In the genomic region with DNA sequence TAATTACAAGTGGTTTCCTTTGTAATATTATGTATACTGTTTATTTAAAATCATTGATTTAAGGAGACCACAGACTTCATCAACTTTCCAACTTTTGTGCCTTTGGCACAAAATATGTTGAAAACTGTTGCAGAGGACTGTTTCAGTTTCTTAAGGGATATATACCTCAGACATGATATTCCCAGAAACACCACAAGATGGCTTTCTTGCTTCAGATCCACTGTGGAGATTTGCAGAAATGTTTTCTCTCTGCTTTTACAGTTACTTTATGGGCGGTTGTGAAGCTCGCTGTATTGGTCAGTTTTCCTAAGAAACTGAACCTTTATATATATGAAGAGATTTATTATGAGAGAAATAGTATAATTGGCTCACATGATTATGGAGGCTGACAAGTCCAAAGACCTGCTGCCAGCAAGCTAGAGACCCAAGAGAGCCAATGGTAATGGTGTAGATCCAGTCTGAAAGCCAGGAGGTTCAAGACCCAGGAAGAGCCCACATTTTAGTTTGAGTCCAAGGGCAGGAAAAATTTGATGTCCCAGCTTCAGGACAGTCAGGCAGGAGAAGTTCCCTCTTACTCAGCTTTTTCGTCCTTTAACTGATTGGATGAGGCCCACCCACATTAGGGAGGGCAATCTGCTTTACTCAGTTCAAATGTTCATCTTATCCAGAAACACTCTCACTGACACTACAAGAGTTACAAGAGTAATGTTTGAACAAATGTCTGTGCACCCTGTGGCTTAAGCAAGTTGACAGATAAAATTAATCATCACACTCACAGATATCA, we compare ENCODE assay signal across 2 cellular contexts.
TF ChIP-seq lines count a peak whose summit lies in the region.

No MANE protein-coding gene starts in this region.

TF ChIP-seq in H1, 55 proteins besides CTCF, POLR2A, EP300 and RAD21:
- TF ChIP-seq KDM5A (IDR thresholded peaks at IDR 0.05; ENCODE audit: low read length), result no peak
- no peak for TF ChIP-seq EGR1 (IDR thresholded peaks at IDR 0.05; ENCODE audit: borderline replicate concordance, low read depth, low read length)
- TF ChIP-seq TEAD4 (IDR thresholded peaks at IDR 0.05; ENCODE audit: low read depth, low read length), result no peak
- TF ChIP-seq, protein P1, sequence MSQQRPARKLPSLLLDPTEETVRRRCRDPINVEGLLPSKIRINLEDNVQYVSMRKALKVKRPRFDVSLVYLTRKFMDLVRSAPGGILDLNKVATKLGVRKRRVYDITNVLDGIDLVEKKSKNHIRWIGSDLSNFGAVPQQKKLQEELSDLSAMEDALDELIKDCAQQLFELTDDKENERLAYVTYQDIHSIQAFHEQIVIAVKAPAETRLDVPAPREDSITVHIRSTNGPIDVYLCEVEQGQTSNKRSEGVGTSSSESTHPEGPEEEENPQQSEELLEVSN (IDR thresholded peaks at IDR 0.05), result no peak
- TF ChIP-seq JUND (IDR thresholded peaks at IDR 0.05; ENCODE audit: low read length), result no peak
- TF ChIP-seq HDAC2 (IDR thresholded peaks at IDR 0.05; ENCODE audit: borderline replicate concordance in 1 of 2, low read depth in 2 of 2, low read length in 2 of 2), result no peak
- no peak for TF ChIP-seq POLR2AphosphoS5 (IDR thresholded peaks at IDR 0.05; ENCODE audit: low read depth, low read length)
- TF ChIP-seq CEBPB (IDR thresholded peaks at IDR 0.05; ENCODE audit: low read depth, low read length), result no peak
- no peak for TF ChIP-seq GABPA (IDR thresholded peaks at IDR 0.05; ENCODE audit: borderline replicate concordance, insufficient read depth, low read length)

TF ChIP-seq in GM12891, 5 proteins besides CTCF, POLR2A, EP300 and RAD21:
- TF ChIP-seq POU2F2 (IDR thresholded peaks at IDR 0.05; ENCODE audit: low read depth, low read length) (no peak), POLR2AphosphoS5 (IDR thresholded peaks at IDR 0.05; ENCODE audit: low read depth, low read length) (no peak), PAX5 (IDR thresholded peaks at IDR 0.05; ENCODE audit: insufficient read depth, low read length, severe bottlenecking) (no peak), SPI1 (IDR thresholded peaks at IDR 0.05; ENCODE audit: low read depth, low read length) (no peak)
